Comparison of ENCODE assay signal across 1 cellular context in genomic region chr6:4021133-4021861, GRCh38.
A peak's percentile ranks its signal among the peaks of the same experiment; 100 is the strongest.
TF ChIP-seq lines count a peak whose summit lies in the region.

No MANE protein-coding gene starts in this region.

TF ChIP-seq in HepG2, 621 proteins besides CTCF, POLR2A, EP300 and RAD21 (continued from another document):
- TF ChIP-seq SAP130 (CRISPR knock-in tag; IDR thresholded peaks at IDR 0.05; ENCODE audit: low read depth), result peak; percentile 98
- no peak for TF ChIP-seq ZNF460 (CRISPR knock-in tag; IDR thresholded peaks at IDR 0.05; ENCODE audit: borderline replicate concordance)
- 0 out of 2 replicates have a peak, but pooled peaks have one; percentile 81 for TF ChIP-seq TP53 (CRISPR knock-in tag; conservative IDR thresholded peaks at IDR 0.05)
- TF ChIP-seq, protein P1, sequence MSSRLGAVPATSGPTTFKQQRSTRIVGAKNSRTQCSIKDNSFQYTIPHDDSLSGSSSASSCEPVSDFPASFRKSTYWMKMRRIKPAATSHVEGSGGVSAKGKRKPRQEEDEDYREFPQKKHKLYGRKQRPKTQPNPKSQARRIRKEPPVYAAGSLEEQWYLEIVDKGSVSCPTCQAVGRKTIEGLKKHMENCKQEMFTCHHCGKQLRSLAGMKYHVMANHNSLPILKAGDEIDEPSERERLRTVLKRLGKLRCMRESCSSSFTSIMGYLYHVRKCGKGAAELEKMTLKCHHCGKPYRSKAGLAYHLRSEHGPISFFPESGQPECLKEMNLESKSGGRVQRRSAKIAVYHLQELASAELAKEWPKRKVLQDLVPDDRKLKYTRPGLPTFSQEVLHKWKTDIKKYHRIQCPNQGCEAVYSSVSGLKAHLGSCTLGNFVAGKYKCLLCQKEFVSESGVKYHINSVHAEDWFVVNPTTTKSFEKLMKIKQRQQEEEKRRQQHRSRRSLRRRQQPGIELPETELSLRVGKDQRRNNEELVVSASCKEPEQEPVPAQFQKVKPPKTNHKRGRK (CRISPR knock-in tag; IDR thresholded peaks at IDR 0.05), result no peak
- 0 out of 2 replicates have a peak, but pooled peaks have one; percentile 13 for TF ChIP-seq ZBTB44 (CRISPR knock-in tag; IDR thresholded peaks at IDR 0.05)
- TF ChIP-seq TFE3 (CRISPR knock-in tag; IDR thresholded peaks at IDR 0.05), result peak; percentile 68; the same call in 1 of the 2 replicates
- TF ChIP-seq CAMTA2 (CRISPR knock-in tag; IDR thresholded peaks at IDR 0.05; ENCODE audit: borderline replicate concordance), result no peak
- TF ChIP-seq AGO1 (IDR thresholded peaks at IDR 0.05; ENCODE audit: low read depth, low read length, poor library complexity, severe bottlenecking), result peak; percentile 68
- peak; percentile 84; the same call in 1 of the 2 replicates for TF ChIP-seq ZHX1 (CRISPR knock-in tag; IDR thresholded peaks at IDR 0.05; ENCODE audit: low read depth)
- peak; percentile 26; the same call in 1 of the 2 replicates for TF ChIP-seq ZZZ3 (CRISPR knock-in tag; IDR thresholded peaks at IDR 0.05; ENCODE audit: borderline replicate concordance)
- TF ChIP-seq GATA4 (IDR thresholded peaks at IDR 0.05; ENCODE audit: borderline replicate concordance, low read depth), result no peak
- peak; percentile 63 for TF ChIP-seq ISL2 (CRISPR knock-in tag; IDR thresholded peaks at IDR 0.05)
- TF ChIP-seq ARID4A (CRISPR knock-in tag; IDR thresholded peaks at IDR 0.05; ENCODE audit: borderline replicate concordance), result peak; percentile 84; the same call in 1 of the 2 replicates
- peak; percentile 53 for TF ChIP-seq ZNF331 (CRISPR knock-in tag; IDR thresholded peaks at IDR 0.05)
- 0 out of 2 replicates have a peak, but pooled peaks have one; percentile 74 for TF ChIP-seq AHR (CRISPR knock-in tag; IDR thresholded peaks at IDR 0.05)
- no peak for TF ChIP-seq PRPF4 (IDR thresholded peaks at IDR 0.05; ENCODE audit: low read depth, low read length, poor library complexity, severe bottlenecking)
- TF ChIP-seq, protein P2, sequence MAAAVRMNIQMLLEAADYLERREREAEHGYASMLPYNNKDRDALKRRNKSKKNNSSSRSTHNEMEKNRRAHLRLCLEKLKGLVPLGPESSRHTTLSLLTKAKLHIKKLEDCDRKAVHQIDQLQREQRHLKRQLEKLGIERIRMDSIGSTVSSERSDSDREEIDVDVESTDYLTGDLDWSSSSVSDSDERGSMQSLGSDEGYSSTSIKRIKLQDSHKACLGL (CRISPR knock-in tag; IDR thresholded peaks at IDR 0.05), result peak; percentile 85
- TF ChIP-seq ZNF792 (CRISPR knock-in tag; IDR thresholded peaks at IDR 0.05), result peak; percentile 82
- 0 out of 2 replicates have a peak, but pooled peaks have one; percentile 15 for TF ChIP-seq NFE2L1 (CRISPR knock-in tag; IDR thresholded peaks at IDR 0.05; ENCODE audit: borderline replicate concordance)
- peak; percentile 73 for TF ChIP-seq ZNF543 (CRISPR knock-in tag; IDR thresholded peaks at IDR 0.05)
- peak; percentile 76 for TF ChIP-seq CREB1 (IDR thresholded peaks at IDR 0.05)
- TF ChIP-seq CREB1 (CRISPR knock-in tag; IDR thresholded peaks at IDR 0.05), result peak; percentile 95
- TF ChIP-seq, protein P3, sequence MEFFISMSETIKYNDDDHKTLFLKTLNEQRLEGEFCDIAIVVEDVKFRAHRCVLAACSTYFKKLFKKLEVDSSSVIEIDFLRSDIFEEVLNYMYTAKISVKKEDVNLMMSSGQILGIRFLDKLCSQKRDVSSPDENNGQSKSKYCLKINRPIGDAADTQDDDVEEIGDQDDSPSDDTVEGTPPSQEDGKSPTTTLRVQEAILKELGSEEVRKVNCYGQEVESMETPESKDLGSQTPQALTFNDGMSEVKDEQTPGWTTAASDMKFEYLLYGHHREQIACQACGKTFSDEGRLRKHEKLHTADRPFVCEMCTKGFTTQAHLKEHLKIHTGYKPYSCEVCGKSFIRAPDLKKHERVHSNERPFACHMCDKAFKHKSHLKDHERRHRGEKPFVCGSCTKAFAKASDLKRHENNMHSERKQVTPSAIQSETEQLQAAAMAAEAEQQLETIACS (CRISPR knock-in tag; IDR thresholded peaks at IDR 0.05), result no peak
- peak; percentile 98 for TF ChIP-seq ARID2 (CRISPR knock-in tag; IDR thresholded peaks at IDR 0.05; ENCODE audit: borderline replicate concordance)
- 0 out of 2 replicates have a peak, but pooled peaks have one; percentile 13 for TF ChIP-seq ZMYM2 (CRISPR knock-in tag; IDR thresholded peaks at IDR 0.05)
- TF ChIP-seq, protein P4, sequence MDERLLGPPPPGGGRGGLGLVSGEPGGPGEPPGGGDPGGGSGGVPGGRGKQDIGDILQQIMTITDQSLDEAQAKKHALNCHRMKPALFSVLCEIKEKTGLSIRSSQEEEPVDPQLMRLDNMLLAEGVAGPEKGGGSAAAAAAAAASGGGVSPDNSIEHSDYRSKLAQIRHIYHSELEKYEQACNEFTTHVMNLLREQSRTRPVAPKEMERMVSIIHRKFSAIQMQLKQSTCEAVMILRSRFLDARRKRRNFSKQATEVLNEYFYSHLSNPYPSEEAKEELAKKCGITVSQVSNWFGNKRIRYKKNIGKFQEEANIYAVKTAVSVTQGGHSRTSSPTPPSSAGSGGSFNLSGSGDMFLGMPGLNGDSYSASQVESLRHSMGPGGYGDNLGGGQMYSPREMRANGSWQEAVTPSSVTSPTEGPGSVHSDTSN (CRISPR knock-in tag; IDR thresholded peaks at IDR 0.05), result no peak
- TF ChIP-seq ZMAT5 (CRISPR knock-in tag; IDR thresholded peaks at IDR 0.05; ENCODE audit: borderline replicate concordance, low read depth), result no peak
- TF ChIP-seq KLF9 (CRISPR knock-in tag; IDR thresholded peaks at IDR 0.05; ENCODE audit: low read depth), result no peak
- TF ChIP-seq, protein P5, sequence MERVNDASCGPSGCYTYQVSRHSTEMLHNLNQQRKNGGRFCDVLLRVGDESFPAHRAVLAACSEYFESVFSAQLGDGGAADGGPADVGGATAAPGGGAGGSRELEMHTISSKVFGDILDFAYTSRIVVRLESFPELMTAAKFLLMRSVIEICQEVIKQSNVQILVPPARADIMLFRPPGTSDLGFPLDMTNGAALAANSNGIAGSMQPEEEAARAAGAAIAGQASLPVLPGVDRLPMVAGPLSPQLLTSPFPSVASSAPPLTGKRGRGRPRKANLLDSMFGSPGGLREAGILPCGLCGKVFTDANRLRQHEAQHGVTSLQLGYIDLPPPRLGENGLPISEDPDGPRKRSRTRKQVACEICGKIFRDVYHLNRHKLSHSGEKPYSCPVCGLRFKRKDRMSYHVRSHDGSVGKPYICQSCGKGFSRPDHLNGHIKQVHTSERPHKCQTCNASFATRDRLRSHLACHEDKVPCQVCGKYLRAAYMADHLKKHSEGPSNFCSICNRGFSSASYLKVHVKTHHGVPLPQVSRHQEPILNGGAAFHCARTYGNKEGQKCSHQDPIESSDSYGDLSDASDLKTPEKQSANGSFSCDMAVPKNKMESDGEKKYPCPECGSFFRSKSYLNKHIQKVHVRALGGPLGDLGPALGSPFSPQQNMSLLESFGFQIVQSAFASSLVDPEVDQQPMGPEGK (CRISPR knock-in tag; IDR thresholded peaks at IDR 0.05), result peak; percentile 31; the same call in 1 of the 2 replicates
- no peak; the same call in 1 of the 2 replicates for TF ChIP-seq ZNF713 (CRISPR knock-in tag; IDR thresholded peaks at IDR 0.05)
- TF ChIP-seq ZNF367 (CRISPR knock-in tag; IDR thresholded peaks at IDR 0.05; ENCODE audit: borderline replicate concordance), result no peak; the same call in 1 of the 2 replicates
- TF ChIP-seq UBTF (CRISPR knock-in tag; IDR thresholded peaks at IDR 0.05), result peak; percentile 97
- TF ChIP-seq ZNF570 (CRISPR knock-in tag; IDR thresholded peaks at IDR 0.05; ENCODE audit: borderline replicate concordance), result no peak
